Comparison of ENCODE assay signal across 12 cellular contexts in genomic region chr11:128625316-128625715, GRCh38. TPM values are rescaled to one million over a fixed set of nuclear protein-coding genes. Genes with fewer than 3 reads are reported as not detected.
A peak's percentile ranks its signal among the peaks of the same experiment; 100 is the strongest.
DNase-seq lines count a peak whose midpoint lies in the region; ATAC-seq and TF ChIP-seq lines count a peak whose summit lies in the region.
"Had no signal": no experiment of that assay in that cellular context is flagged by ENCODE, and none has a peak within 500 bp of the region (broad histone marks: within the 10 kb centered on the region; RNA-seq: fewer than 3 reads in every experiment).

No MANE protein-coding gene starts in this region.

- no peak overlapping the region for H3K27ac ChIP-seq in rectal smooth muscle tissue (ENCODE audit: low read depth, low read length)
- H3K27ac ChIP-seq: body of pancreas had no signal

- peaks cover 76% of the 10 kb centered on the region for H3K4me1 Mint-ChIP-seq in activated CD4-positive, alpha-beta T cell treated with anti-CD3 and anti-CD28 coated beads, Interleukin-2, amount 10 ng/mL, durations not matched to agents 24 days and 14 days
- H3K4me1 Mint-ChIP-seq in activated naive CD8-positive, alpha-beta T cell (ENCODE audit: low read depth) = peaks cover 96% of the 10 kb centered on the region

- H3K4me3 ChIP-seq in Loucy (ENCODE audit: low read length, poor library complexity, severe bottlenecking) = no peak overlapping the region
- H3K4me3 ChIP-seq in rectal smooth muscle tissue (ENCODE audit: low read length) = no peak overlapping the region
- H3K4me3 ChIP-seq: body of pancreas had no signal

- H2AFZ ChIP-seq in Loucy (ENCODE audit: low read length) = peak overlapping the region; percentile 38; the same call in 1 of the 2 replicates

- DNase-seq in activated CD4-positive, alpha-beta T cell treated with anti-CD3 and anti-CD28 coated beads, Interleukin-2, amount 10 ng/mL, durations not matched to agents 24 days and 14 days = peak; percentile 66
- no peak for DNase-seq in activated CD4-positive, alpha-beta T cell treated with anti-CD3 and anti-CD28 coated beads for 4 hours
- no peak for DNase-seq in stimulated activated naive CD4-positive, alpha-beta T cell treated with Interleukin-2 at 50 U/mL for 16 hours (lab: John Stamatoyannopoulos, UW)
- DNase-seq in hepatic stellate cell (ENCODE audit: low spot score) = no peak
- DNase-seq: body of pancreas, kidney, NCI-H187, NCI-H774 had no signal

- no peaks in the 10 kb centered on the region for H3F3A ChIP-seq in Loucy (ENCODE audit: low read depth)

- H3K4me1 ChIP-seq in Loucy (ENCODE audit: insufficient read depth, low read length, poor library complexity, severe bottlenecking) (peaks cover 48% of the 10 kb centered on the region), rectal smooth muscle tissue (ENCODE audit: control insufficient read depth, insufficient read depth, low read length) (no peaks in the 10 kb centered on the region)

- no peaks in the 10 kb centered on the region for H3K9me2 ChIP-seq in Loucy (replicated peaks; ENCODE audit: low read depth, low read length)

- H3K79me2 ChIP-seq in Loucy (ENCODE audit: insufficient read depth, low read length) = no peaks in the 10 kb centered on the region

- peak overlapping the region; percentile 74 for H3K4me3 Mint-ChIP-seq in activated CD4-positive, alpha-beta T cell treated with anti-CD3 and anti-CD28 coated beads, Interleukin-2, amount 10 ng/mL, durations not matched to agents 24 days and 14 days
- H3K4me3 Mint-ChIP-seq in activated naive CD8-positive, alpha-beta T cell = peak overlapping the region; percentile 68

- no peak for ATAC-seq in GM18870 (IDR thresholded peaks at IDR 0.05; ENCODE audit: unreplicated experiment)
- ATAC-seq: body of pancreas had no signal

- H3K4me2 ChIP-seq in Loucy (ENCODE audit: low read depth, low read length, poor library complexity, severe bottlenecking) = peak overlapping the region; percentile 35

- no peaks in the 10 kb centered on the region for H4K20me1 ChIP-seq in Loucy (ENCODE audit: insufficient read depth, low read length, poor library complexity, severe bottlenecking)

- peak overlapping the region; percentile 93 for H3K27ac Mint-ChIP-seq in activated CD4-positive, alpha-beta T cell treated with anti-CD3 and anti-CD28 coated beads, Interleukin-2, amount 10 ng/mL, durations not matched to agents 24 days and 14 days
- peak overlapping the region; percentile 98 for H3K27ac Mint-ChIP-seq in activated naive CD8-positive, alpha-beta T cell

- no peaks in the 10 kb centered on the region for H3K36me3 ChIP-seq in Loucy (ENCODE audit: insufficient read depth, low read length)
- no peaks in the 10 kb centered on the region for H3K36me3 ChIP-seq in rectal smooth muscle tissue (ENCODE audit: control insufficient read depth, insufficient read depth, low read length)

- H3K27me3 Mint-ChIP-seq in activated CD4-positive, alpha-beta T cell treated with anti-CD3 and anti-CD28 coated beads, Interleukin-2, amount 10 ng/mL, durations not matched to agents 24 days and 14 days = no peaks in the 10 kb centered on the region
- H3K27me3 Mint-ChIP-seq in activated naive CD8-positive, alpha-beta T cell = no peaks in the 10 kb centered on the region

- no peaks in the 10 kb centered on the region for H3K9me3 Mint-ChIP-seq in activated CD4-positive, alpha-beta T cell treated with anti-CD3 and anti-CD28 coated beads, Interleukin-2, amount 10 ng/mL, durations not matched to agents 24 days and 14 days
- no peaks in the 10 kb centered on the region for H3K9me3 Mint-ChIP-seq in activated naive CD8-positive, alpha-beta T cell (ENCODE audit: low read depth)

- H3K27me3 ChIP-seq in Loucy (ENCODE audit: insufficient read depth, low read length, poor library complexity, severe bottlenecking) (no peaks in the 10 kb centered on the region), rectal smooth muscle tissue (ENCODE audit: control insufficient read depth, insufficient read depth, low read length) (no peaks in the 10 kb centered on the region)
- H3K27me3 ChIP-seq: body of pancreas had no signal

- intact Hi-C loops in activated CD4-positive, alpha-beta T cell treated with anti-CD3 and anti-CD28 coated beads, Interleukin-2, amount 10 ng/mL, durations not matched to agents 24 days and 14 days (cut with micrococcal nuclease) = no loop called here

- TF ChIP-seq CTCF in Loucy (conservative IDR thresholded peaks at IDR 0.05; ENCODE audit: low read length) = no peak

- H3K9ac ChIP-seq in Loucy (ENCODE audit: low read depth, low read length, poor library complexity, severe bottlenecking) (peak overlapping the region; percentile 6), rectal smooth muscle tissue (ENCODE audit: low read length) (peak overlapping the region; percentile 37)

- H3K36me3 Mint-ChIP-seq in activated CD4-positive, alpha-beta T cell treated with anti-CD3 and anti-CD28 coated beads, Interleukin-2, amount 10 ng/mL, durations not matched to agents 24 days and 14 days (ENCODE audit: low read depth) = no peaks in the 10 kb centered on the region
- H3K36me3 Mint-ChIP-seq in activated naive CD8-positive, alpha-beta T cell = no peaks in the 10 kb centered on the region

- no peaks in the 10 kb centered on the region for H3K9me3 ChIP-seq in Loucy (ENCODE audit: insufficient read depth, low read depth, low read length)
- H3K9me3 ChIP-seq: body of pancreas had no signal

RNA-seq across cellular contexts. Expression of gene ETS1, which starts 38.0 kb away (rescaled TPM):
- total RNA-seq in activated CD4-positive, alpha-beta T cell treated with anti-CD3 and anti-CD28 coated beads, Interleukin-2, amount 10 ng/mL, durations not matched to agents 24 days and 14 days = 449 and 454 TPM in 2 replicates
